ENCODE assay signal across 22 cellular contexts in genomic region chr11:59641156-59641555, GRCh38.
"Had no signal": no experiment of that assay in that cellular context is flagged by ENCODE, and none has a peak within 500 bp of the region (broad histone marks: within the 10 kb centered on the region; RNA-seq: fewer than 3 reads in every experiment).

No MANE protein-coding gene starts in this region.

- H3K4me3 ChIP-seq: colonic mucosa, esophagus squamous epithelium, lower lobe of right lung, prostate gland, right lobe of liver, spleen, stomach, thoracic aorta, upper lobe of right lung had no signal

- H3K4me1 ChIP-seq: colonic mucosa, esophagus squamous epithelium, lower lobe of right lung, prostate gland, spleen, stomach, upper lobe of right lung had no signal

- H3K27me3 ChIP-seq: colonic mucosa, esophagus squamous epithelium, right lobe of liver, spleen, stomach, upper lobe of right lung had no signal

- H3K27ac ChIP-seq: colonic mucosa, esophagus squamous epithelium, lower lobe of right lung, prostate gland, right lobe of liver, spleen, stomach, thoracic aorta, upper lobe of right lung had no signal

- H3K9me3 ChIP-seq: colonic mucosa, esophagus squamous epithelium, lower lobe of right lung, prostate gland, right lobe of liver, spleen, stomach, thoracic aorta, upper lobe of right lung had no signal

- DNase-seq: activated CD4-positive, alpha-beta memory T cell treated with anti-CD3 and anti-CD28 coated beads for 36 hours; activated CD4-positive, alpha-beta T cell treated with anti-CD3 and anti-CD28 coated beads for 36 hours; activated CD8-positive, alpha-beta memory T cell treated with anti-CD3 and anti-CD28 coated beads, Interleukin-2, amount 10 ng/mL, durations not matched to agents 7 days and 5 days; activated effector memory CD4-positive, alpha-beta T cell treated with Interleukin-2 at 50 U/mL for 16 hours; activated naive CD4-positive, alpha-beta T cell treated with anti-CD3 and anti-CD28 coated beads, Interleukin-2, amount 50 U/mL, for 16 hours; activated T-cell treated with anti-CD3 and anti-CD28 coated beads, Interleukin-2, amount 50 U/mL, for 1 hour; caudate nucleus; colonic mucosa; esophagus squamous epithelium; foreskin melanocyte; head of caudate nucleus; immature natural killer cell; lower lobe of right lung; nephron progenitor cell; right lobe of liver; spleen; stimulated activated CD4-positive, alpha-beta T cell treated with anti-CD3 and anti-CD28 coated beads, Interleukin-1b, Interleukin-23, amount 100 ng/mL, for 48 hours; stomach; T-helper 17 cell; upper lobe of right lung had no signal
